1 cellular context compared by ENCODE assay signal in the genomic region with DNA sequence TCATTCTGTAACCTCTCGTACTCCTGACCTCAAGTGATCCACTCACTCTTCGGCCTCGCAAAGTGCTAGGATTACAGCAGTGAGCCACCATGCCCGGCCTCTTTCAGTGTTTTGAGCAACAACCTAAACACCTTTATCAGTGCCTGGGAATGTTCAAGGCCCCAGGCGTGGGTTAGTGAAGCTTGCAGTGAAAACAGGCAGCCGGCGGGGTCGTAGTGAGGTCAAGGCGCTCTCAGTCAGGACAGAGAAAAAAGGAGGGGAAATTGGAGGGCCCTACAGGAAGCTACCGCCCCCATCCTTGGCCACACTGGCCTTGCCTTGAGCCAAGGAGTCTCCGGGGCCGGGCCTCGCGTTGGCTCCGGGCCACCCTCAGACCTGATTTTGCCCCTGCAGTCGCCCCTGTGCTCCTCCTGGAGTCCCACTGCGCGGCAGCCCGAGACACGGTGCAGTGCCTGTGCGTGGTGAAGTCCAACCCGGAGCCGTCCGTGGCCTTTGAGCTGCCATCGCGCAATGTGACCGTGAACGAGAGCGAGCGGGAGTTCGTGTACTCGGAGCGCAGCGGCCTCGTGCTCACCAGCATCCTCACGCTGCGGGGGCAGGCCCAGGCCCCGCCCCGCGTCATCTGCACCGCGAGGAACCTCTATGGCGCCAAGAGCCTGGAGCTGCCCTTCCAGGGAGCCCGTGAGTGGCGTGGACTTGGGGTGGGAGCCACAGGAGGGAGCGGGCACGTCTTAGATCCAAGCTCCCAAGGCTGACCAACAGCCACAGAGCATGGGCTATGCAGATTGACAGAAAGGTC.
A peak's percentile ranks its signal among the peaks of the same experiment; 100 is the strongest.
TF ChIP-seq lines count a peak whose summit lies in the region.

No MANE protein-coding gene starts in this region.

TF ChIP-seq in HepG2, 621 proteins besides CTCF, POLR2A, EP300 and RAD21 (continued from another document and continues in another):
- peak; percentile 97 for TF ChIP-seq RXRA (CRISPR knock-in tag; IDR thresholded peaks at IDR 0.05)
- TF ChIP-seq ZNF558 (CRISPR knock-in tag; IDR thresholded peaks at IDR 0.05; ENCODE audit: borderline replicate concordance), result no peak
- no peak for TF ChIP-seq STAG1 (CRISPR knock-in tag; IDR thresholded peaks at IDR 0.05)
- TF ChIP-seq ZNF468 (CRISPR knock-in tag; IDR thresholded peaks at IDR 0.05), result no peak
- no peak for TF ChIP-seq ZNF878 (CRISPR knock-in tag; IDR thresholded peaks at IDR 0.05)
- TF ChIP-seq ZNF777 (CRISPR knock-in tag; IDR thresholded peaks at IDR 0.05), result no peak
- no peak for TF ChIP-seq ZBTB7A (CRISPR knock-in tag; IDR thresholded peaks at IDR 0.05)
- TF ChIP-seq, protein P1, sequence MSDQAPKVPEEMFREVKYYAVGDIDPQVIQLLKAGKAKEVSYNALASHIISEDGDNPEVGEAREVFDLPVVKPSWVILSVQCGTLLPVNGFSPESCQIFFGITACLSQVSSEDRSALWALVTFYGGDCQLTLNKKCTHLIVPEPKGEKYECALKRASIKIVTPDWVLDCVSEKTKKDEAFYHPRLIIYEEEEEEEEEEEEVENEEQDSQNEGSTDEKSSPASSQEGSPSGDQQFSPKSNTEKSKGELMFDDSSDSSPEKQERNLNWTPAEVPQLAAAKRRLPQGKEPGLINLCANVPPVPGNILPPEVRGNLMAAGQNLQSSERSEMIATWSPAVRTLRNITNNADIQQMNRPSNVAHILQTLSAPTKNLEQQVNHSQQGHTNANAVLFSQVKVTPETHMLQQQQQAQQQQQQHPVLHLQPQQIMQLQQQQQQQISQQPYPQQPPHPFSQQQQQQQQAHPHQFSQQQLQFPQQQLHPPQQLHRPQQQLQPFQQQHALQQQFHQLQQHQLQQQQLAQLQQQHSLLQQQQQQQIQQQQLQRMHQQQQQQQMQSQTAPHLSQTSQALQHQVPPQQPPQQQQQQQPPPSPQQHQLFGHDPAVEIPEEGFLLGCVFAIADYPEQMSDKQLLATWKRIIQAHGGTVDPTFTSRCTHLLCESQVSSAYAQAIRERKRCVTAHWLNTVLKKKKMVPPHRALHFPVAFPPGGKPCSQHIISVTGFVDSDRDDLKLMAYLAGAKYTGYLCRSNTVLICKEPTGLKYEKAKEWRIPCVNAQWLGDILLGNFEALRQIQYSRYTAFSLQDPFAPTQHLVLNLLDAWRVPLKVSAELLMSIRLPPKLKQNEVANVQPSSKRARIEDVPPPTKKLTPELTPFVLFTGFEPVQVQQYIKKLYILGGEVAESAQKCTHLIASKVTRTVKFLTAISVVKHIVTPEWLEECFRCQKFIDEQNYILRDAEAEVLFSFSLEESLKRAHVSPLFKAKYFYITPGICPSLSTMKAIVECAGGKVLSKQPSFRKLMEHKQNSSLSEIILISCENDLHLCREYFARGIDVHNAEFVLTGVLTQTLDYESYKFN (CRISPR knock-in tag; conservative IDR thresholded peaks at IDR 0.05), result peak; percentile 78
- no peak for TF ChIP-seq ZSCAN30 (CRISPR knock-in tag; IDR thresholded peaks at IDR 0.05)
- no peak for TF ChIP-seq KLF16 (CRISPR knock-in tag; IDR thresholded peaks at IDR 0.05)
- TF ChIP-seq ZMYM3 (CRISPR knock-in tag; IDR thresholded peaks at IDR 0.05), result no peak
- TF ChIP-seq, protein P2, sequence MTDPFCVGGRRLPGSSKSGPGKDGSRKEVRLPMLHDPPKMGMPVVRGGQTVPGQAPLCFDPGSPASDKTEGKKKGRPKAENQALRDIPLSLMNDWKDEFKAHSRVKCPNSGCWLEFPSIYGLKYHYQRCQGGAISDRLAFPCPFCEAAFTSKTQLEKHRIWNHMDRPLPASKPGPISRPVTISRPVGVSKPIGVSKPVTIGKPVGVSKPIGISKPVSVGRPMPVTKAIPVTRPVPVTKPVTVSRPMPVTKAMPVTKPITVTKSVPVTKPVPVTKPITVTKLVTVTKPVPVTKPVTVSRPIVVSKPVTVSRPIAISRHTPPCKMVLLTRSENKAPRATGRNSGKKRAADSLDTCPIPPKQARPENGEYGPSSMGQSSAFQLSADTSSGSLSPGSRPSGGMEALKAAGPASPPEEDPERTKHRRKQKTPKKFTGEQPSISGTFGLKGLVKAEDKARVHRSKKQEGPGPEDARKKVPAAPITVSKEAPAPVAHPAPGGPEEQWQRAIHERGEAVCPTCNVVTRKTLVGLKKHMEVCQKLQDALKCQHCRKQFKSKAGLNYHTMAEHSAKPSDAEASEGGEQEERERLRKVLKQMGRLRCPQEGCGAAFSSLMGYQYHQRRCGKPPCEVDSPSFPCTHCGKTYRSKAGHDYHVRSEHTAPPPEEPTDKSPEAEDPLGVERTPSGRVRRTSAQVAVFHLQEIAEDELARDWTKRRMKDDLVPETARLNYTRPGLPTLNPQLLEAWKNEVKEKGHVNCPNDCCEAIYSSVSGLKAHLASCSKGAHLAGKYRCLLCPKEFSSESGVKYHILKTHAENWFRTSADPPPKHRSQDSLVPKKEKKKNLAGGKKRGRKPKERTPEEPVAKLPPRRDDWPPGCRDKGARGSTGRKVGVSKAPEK (CRISPR knock-in tag; IDR thresholded peaks at IDR 0.05; ENCODE audit: borderline replicate concordance), result no peak
- TF ChIP-seq, protein P3, sequence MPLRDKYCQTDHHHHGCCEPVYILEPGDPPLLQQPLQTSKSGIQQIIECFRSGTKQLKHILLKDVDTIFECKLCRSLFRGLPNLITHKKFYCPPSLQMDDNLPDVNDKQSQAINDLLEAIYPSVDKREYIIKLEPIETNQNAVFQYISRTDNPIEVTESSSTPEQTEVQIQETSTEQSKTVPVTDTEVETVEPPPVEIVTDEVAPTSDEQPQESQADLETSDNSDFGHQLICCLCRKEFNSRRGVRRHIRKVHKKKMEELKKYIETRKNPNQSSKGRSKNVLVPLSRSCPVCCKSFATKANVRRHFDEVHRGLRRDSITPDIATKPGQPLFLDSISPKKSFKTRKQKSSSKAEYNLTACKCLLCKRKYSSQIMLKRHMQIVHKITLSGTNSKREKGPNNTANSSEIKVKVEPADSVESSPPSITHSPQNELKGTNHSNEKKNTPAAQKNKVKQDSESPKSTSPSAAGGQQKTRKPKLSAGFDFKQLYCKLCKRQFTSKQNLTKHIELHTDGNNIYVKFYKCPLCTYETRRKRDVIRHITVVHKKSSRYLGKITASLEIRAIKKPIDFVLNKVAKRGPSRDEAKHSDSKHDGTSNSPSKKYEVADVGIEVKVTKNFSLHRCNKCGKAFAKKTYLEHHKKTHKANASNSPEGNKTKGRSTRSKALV (CRISPR knock-in tag; IDR thresholded peaks at IDR 0.05), result no peak
- TF ChIP-seq POLR2G (IDR thresholded peaks at IDR 0.05; ENCODE audit: low read depth, low read length), result no peak
- TF ChIP-seq, protein P4, sequence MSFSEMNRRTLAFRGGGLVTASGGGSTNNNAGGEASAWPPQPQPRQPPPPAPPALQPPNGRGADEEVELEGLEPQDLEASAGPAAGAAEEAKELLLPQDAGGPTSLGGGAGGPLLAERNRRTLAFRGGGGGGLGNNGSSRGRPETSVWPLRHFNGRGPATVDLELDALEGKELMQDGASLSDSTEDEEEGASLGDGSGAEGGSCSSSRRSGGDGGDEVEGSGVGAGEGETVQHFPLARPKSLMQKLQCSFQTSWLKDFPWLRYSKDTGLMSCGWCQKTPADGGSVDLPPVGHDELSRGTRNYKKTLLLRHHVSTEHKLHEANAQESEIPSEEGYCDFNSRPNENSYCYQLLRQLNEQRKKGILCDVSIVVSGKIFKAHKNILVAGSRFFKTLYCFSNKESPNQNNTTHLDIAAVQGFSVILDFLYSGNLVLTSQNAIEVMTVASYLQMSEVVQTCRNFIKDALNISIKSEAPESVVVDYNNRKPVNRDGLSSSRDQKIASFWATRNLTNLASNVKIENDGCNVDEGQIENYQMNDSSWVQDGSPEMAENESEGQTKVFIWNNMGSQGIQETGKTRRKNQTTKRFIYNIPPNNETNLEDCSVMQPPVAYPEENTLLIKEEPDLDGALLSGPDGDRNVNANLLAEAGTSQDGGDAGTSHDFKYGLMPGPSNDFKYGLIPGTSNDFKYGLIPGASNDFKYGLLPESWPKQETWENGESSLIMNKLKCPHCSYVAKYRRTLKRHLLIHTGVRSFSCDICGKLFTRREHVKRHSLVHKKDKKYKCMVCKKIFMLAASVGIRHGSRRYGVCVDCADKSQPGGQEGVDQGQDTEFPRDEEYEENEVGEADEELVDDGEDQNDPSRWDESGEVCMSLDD (CRISPR knock-in tag; IDR thresholded peaks at IDR 0.05; ENCODE audit: borderline replicate concordance), result no peak
- no peak for TF ChIP-seq CCDC6 (CRISPR knock-in tag; IDR thresholded peaks at IDR 0.05)
- no peak for TF ChIP-seq SP4 (CRISPR knock-in tag; IDR thresholded peaks at IDR 0.05)
- TF ChIP-seq PHB2 (IDR thresholded peaks at IDR 0.05; ENCODE audit: partially characterized antibody), result no peak
- TF ChIP-seq FOXJ3 (CRISPR knock-in tag; IDR thresholded peaks at IDR 0.05; ENCODE audit: borderline replicate concordance), result peak; percentile 63; the same call in 1 of the 2 replicates
- TF ChIP-seq ZNF382 (CRISPR knock-in tag; IDR thresholded peaks at IDR 0.05; ENCODE audit: borderline replicate concordance), result no peak
- no peak for TF ChIP-seq ZNF775 (CRISPR knock-in tag; IDR thresholded peaks at IDR 0.05; ENCODE audit: borderline replicate concordance)
- TF ChIP-seq ZNF556 (CRISPR knock-in tag; IDR thresholded peaks at IDR 0.05; ENCODE audit: borderline replicate concordance), result peak; percentile 68; the same call in 1 of the 2 replicates
- TF ChIP-seq ZNF550 (CRISPR knock-in tag; IDR thresholded peaks at IDR 0.05; ENCODE audit: borderline replicate concordance), result no peak
- TF ChIP-seq ZNF841 (CRISPR knock-in tag; IDR thresholded peaks at IDR 0.05; ENCODE audit: borderline replicate concordance), result no peak
- TF ChIP-seq PHF20 (CRISPR knock-in tag; IDR thresholded peaks at IDR 0.05), result no peak
- TF ChIP-seq, protein P5, sequence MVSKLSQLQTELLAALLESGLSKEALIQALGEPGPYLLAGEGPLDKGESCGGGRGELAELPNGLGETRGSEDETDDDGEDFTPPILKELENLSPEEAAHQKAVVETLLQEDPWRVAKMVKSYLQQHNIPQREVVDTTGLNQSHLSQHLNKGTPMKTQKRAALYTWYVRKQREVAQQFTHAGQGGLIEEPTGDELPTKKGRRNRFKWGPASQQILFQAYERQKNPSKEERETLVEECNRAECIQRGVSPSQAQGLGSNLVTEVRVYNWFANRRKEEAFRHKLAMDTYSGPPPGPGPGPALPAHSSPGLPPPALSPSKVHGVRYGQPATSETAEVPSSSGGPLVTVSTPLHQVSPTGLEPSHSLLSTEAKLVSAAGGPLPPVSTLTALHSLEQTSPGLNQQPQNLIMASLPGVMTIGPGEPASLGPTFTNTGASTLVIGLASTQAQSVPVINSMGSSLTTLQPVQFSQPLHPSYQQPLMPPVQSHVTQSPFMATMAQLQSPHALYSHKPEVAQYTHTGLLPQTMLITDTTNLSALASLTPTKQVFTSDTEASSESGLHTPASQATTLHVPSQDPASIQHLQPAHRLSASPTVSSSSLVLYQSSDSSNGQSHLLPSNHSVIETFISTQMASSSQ (IDR thresholded peaks at IDR 0.05; ENCODE audit: low read depth), result no peak
- TF ChIP-seq, protein P5 (CRISPR knock-in tag; IDR thresholded peaks at IDR 0.05; ENCODE audit: borderline replicate concordance), result peak; percentile 58; the same call in 1 of the 2 replicates
- no peak for TF ChIP-seq POGZ (CRISPR knock-in tag; IDR thresholded peaks at IDR 0.05)
- no peak for TF ChIP-seq MED8 (CRISPR knock-in tag; IDR thresholded peaks at IDR 0.05; ENCODE audit: insufficient replicate concordance)
- no peak for TF ChIP-seq ZNF3 (CRISPR knock-in tag; IDR thresholded peaks at IDR 0.05)
- no peak for TF ChIP-seq ETV5 (CRISPR knock-in tag; IDR thresholded peaks at IDR 0.05; ENCODE audit: borderline replicate concordance)
- TF ChIP-seq ISX (CRISPR knock-in tag; conservative IDR thresholded peaks at IDR 0.05), result no peak
- peak; percentile 84 for TF ChIP-seq FOXO1 (CRISPR knock-in tag; IDR thresholded peaks at IDR 0.05)
- TF ChIP-seq, protein P6, sequence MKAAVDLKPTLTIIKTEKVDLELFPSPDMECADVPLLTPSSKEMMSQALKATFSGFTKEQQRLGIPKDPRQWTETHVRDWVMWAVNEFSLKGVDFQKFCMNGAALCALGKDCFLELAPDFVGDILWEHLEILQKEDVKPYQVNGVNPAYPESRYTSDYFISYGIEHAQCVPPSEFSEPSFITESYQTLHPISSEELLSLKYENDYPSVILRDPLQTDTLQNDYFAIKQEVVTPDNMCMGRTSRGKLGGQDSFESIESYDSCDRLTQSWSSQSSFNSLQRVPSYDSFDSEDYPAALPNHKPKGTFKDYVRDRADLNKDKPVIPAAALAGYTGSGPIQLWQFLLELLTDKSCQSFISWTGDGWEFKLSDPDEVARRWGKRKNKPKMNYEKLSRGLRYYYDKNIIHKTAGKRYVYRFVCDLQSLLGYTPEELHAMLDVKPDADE (CRISPR knock-in tag; IDR thresholded peaks at IDR 0.05), result no peak
- TF ChIP-seq MEF2D (CRISPR knock-in tag; IDR thresholded peaks at IDR 0.05), result no peak
- TF ChIP-seq ZNF136 (CRISPR knock-in tag; IDR thresholded peaks at IDR 0.05; ENCODE audit: low read depth), result no peak
- TF ChIP-seq ZNF335 (CRISPR knock-in tag; IDR thresholded peaks at IDR 0.05), result no peak
- no peak for TF ChIP-seq ZNF589 (CRISPR knock-in tag; conservative IDR thresholded peaks at IDR 0.05)
- TF ChIP-seq, protein P7, sequence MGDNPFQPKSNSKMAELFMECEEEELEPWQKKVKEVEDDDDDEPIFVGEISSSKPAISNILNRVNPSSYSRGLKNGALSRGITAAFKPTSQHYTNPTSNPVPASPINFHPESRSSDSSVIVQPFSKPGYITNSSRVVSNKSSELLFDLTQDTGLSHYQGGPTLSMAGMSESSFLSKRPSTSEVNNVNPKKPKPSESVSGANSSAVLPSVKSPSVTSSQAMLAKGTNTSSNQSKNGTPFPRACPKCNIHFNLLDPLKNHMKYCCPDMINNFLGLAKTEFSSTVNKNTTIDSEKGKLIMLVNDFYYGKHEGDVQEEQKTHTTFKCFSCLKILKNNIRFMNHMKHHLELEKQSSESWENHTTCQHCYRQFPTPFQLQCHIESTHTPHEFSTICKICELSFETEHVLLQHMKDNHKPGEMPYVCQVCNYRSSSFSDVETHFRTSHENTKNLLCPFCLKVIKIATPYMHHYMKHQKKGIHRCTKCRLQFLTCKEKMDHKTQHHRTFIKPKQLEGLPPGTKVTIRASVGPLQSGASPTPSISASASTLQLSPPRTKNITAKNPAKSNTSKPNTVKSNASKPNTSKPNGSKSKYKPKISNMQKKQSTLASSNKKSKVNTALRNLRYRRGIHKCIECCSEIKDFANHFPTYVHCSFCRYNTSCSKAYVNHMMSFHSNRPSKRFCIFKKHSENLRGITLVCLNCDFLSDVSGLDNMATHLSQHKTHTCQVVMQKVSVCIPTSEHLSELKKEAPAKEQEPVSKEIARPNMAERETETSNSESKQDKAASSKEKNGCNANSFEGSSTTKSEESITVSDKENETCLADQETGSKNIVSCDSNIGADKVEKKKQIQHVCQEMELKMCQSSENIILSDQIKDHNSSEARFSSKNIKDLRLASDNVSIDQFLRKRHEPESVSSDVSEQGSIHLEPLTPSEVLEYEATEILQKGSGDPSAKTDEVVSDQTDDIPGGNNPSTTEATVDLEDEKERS (CRISPR knock-in tag; IDR thresholded peaks at IDR 0.05), result no peak
- TF ChIP-seq SMARCE1 (IDR thresholded peaks at IDR 0.05; ENCODE audit: borderline replicate concordance), result no peak
